Comparison of ENCODE assay signal across 1 cellular context in genomic region chr5:122368845-122369244, GRCh38.
TF ChIP-seq lines count a peak whose summit lies in the region.

No MANE protein-coding gene starts in this region.

TF ChIP-seq in H1, 55 proteins besides CTCF, POLR2A, EP300 and RAD21 (continued from another document):
- no peak for TF ChIP-seq TCF12 (IDR thresholded peaks at IDR 0.05; ENCODE audit: low read depth, low read length)
- TF ChIP-seq MAFK (IDR thresholded peaks at IDR 0.05; ENCODE audit: low read depth, low read length) = no peak
- TF ChIP-seq SAP30 (IDR thresholded peaks at IDR 0.05; ENCODE audit: insufficient read depth, insufficient replicate concordance, low read length) = no peak
- no peak for TF ChIP-seq JUN (IDR thresholded peaks at IDR 0.05; ENCODE audit: low read depth, low read length)
- no peak for TF ChIP-seq USF2 (IDR thresholded peaks at IDR 0.05; ENCODE audit: low read length)
